Comparison of ENCODE assay signal across 9 cellular contexts in genomic region chrX:72554448-72555140, GRCh38. TPM values are rescaled to one million over a fixed set of nuclear protein-coding genes. Genes with fewer than 3 reads are reported as not detected.
A peak's percentile ranks its signal among the peaks of the same experiment; 100 is the strongest.
DNase-seq lines count a peak whose midpoint lies in the region; ATAC-seq and TF ChIP-seq lines count a peak whose summit lies in the region.
"Had no signal": no experiment of that assay in that cellular context is flagged by ENCODE, and none has a peak within 500 bp of the region (broad histone marks: within the 10 kb centered on the region; RNA-seq: fewer than 3 reads in every experiment).

No MANE protein-coding gene starts in this region.

- no peak overlapping the region for H2AFZ ChIP-seq in PC-3 (ENCODE audit: low read length)

- BruUV-seq in A673 (replicated peaks; lab: Mats Ljungman, UMichigan), result no TSS peak
- no TSS peak for BruUV-seq in PC-3 (replicated peaks; lab: Mats Ljungman, UMichigan)

- intact Hi-C loops in A673 (cut with micrococcal nuclease; ENCODE audit: unreplicated experiment) (no loop called here), PC-3 (cut with micrococcal nuclease) (no loop called here), ovary (cut with DNase I) (no loop called here)

- no peak for TF ChIP-seq POLR2A in ovary (IDR thresholded peaks at IDR 0.05)

- H3K9me2 ChIP-seq in PC-3 (replicated peaks; ENCODE audit: low read length), result no peaks in the 10 kb centered on the region

- no peaks in the 10 kb centered on the region for H3K9me3 ChIP-seq in A673 (ENCODE audit: low read depth, low read length, poor library complexity, severe bottlenecking)
- no peaks in the 10 kb centered on the region for H3K9me3 ChIP-seq in HEK293 (ENCODE audit: control insufficient read depth, insufficient read depth, low read depth, low read length)
- no peaks in the 10 kb centered on the region for H3K9me3 ChIP-seq in PC-3 (ENCODE audit: low read length)
- no peaks in the 10 kb centered on the region for H3K9me3 ChIP-seq in iPS-15b (ENCODE audit: control insufficient read depth, insufficient read depth, low read length)
- no peaks in the 10 kb centered on the region for H3K9me3 ChIP-seq in ovary
- H3K9me3 ChIP-seq: esophagus squamous epithelium had no signal

- H3F3A ChIP-seq in PC-3 (ENCODE audit: low read length, unreplicated experiment), result no peaks in the 10 kb centered on the region

- CTCF ChIA-PET in A673 (lab: Charles Lee), result no interaction called here
- CTCF ChIA-PET in HEK293 (lab: Yijun Ruan, JAX), result interaction anchor here (0.6 to 2.3 kb wide), 9 partner anchors 10 to 1679 kb away, joined by 3 to 9 read pairs (median 3); no protein-coding TSS in a partner anchor
- CTCF ChIA-PET in PC-3 (lab: Charles Lee), result no interaction called here

- TF ChIP-seq EP300 in ovary (IDR thresholded peaks at IDR 0.05), result no peak

- peak; percentile 24; the same call in 1 of the 2 replicates for ATAC-seq in PC-3
- no peak for ATAC-seq in GM19463 (IDR thresholded peaks at IDR 0.05; ENCODE audit: unreplicated experiment)

- no peak overlapping the region for H3K4me3 ChIP-seq in A673 (ENCODE audit: low read depth, low read length, poor library complexity, severe bottlenecking)
- H3K4me3 ChIP-seq in HEK293 (ENCODE audit: low read depth, low read length), result no peak overlapping the region
- no peak overlapping the region for H3K4me3 ChIP-seq in PC-3 (ENCODE audit: low read length)
- H3K4me3 ChIP-seq in iPS-15b (ENCODE audit: low read depth, low read length), result peak overlapping the region; percentile 55
- H3K4me3 ChIP-seq in ovary, result no peak overlapping the region
- H3K4me3 ChIP-seq: esophagus squamous epithelium had no signal

- no peaks in the 10 kb centered on the region for H3K27me3 ChIP-seq in A673 (replicated peaks; ENCODE audit: insufficient read depth, low read depth, low read length, poor library complexity)
- H3K27me3 ChIP-seq in PC-3 (ENCODE audit: low read length), result no peaks in the 10 kb centered on the region
- no peaks in the 10 kb centered on the region for H3K27me3 ChIP-seq in iPS-15b (ENCODE audit: control insufficient read depth, insufficient read depth, low read length)
- no peaks in the 10 kb centered on the region for H3K27me3 ChIP-seq in ovary
- H3K27me3 ChIP-seq: esophagus squamous epithelium had no signal

- POLR2A ChIA-PET in A673 (lab: Charles Lee; ENCODE audit: low non-redundant PET), result interaction anchor here (0.5 kb wide), 1 partner anchor 311 kb away, joined by 4 read pairs; no protein-coding TSS in a partner anchor
- POLR2A ChIA-PET in HEK293 (lab: Yijun Ruan, JAX), result interaction anchor here (0.6 to 1.0 kb wide), 2 partner anchors 27 to 158 kb away, joined by 3 read pairs; no protein-coding TSS in a partner anchor
- POLR2A ChIA-PET in PC-3 (lab: Charles Lee; ENCODE audit: unreplicated experiment), result no interaction called here

- DNase-seq in A673 (ENCODE audit: low spot score) (peak; percentile 15), PC-3 (peak; percentile 37), NCI-H2227 treated with DMSO at 0.1 percent for 48 hours (lab: John Stamatoyannopoulos, UW) (no peak), ovary (no peak), cortex of kidney (lab: John Stamatoyannopoulos, UW) (no peak)
- DNase-seq: esophagus squamous epithelium had no signal

- no peaks in the 10 kb centered on the region for H3K79me2 ChIP-seq in PC-3 (ENCODE audit: low read length)

- no peak overlapping the region; the same call in 1 of the 2 replicates for H3K4me2 ChIP-seq in PC-3 (ENCODE audit: low read length)

- no peaks in the 10 kb centered on the region for H4K20me1 ChIP-seq in PC-3 (ENCODE audit: low read length)

- H3K9ac ChIP-seq in PC-3 (ENCODE audit: low read length) (no peak overlapping the region), iPS-15b (ENCODE audit: low read depth, low read length) (no peak overlapping the region)

- no peaks in the 10 kb centered on the region for H3K4me1 ChIP-seq in A673 (ENCODE audit: insufficient read depth, low read length, poor library complexity, severe bottlenecking)
- H3K4me1 ChIP-seq in HEK293 (ENCODE audit: control insufficient read depth, insufficient read depth, low read length), result peaks cover 7% of the 10 kb centered on the region; the same call in 1 of the 2 replicates
- H3K4me1 ChIP-seq in PC-3 (ENCODE audit: insufficient read depth, low read length), result peaks cover 7% of the 10 kb centered on the region
- H3K4me1 ChIP-seq in iPS-15b (ENCODE audit: control insufficient read depth, insufficient read depth, low read length), result no peaks in the 10 kb centered on the region
- no peaks in the 10 kb centered on the region for H3K4me1 ChIP-seq in ovary (ENCODE audit: insufficient read depth)
- H3K4me1 ChIP-seq: esophagus squamous epithelium had no signal

- H3K36me3 ChIP-seq in A673 (ENCODE audit: insufficient read depth, low read length, poor library complexity, severe bottlenecking) (no peaks in the 10 kb centered on the region), HEK293 (ENCODE audit: control insufficient read depth in 2 of 2, insufficient read depth in 1 of 2, low read length in 2 of 2) (peaks cover 3% of the 10 kb centered on the region in 2 experiments; a peak in 2 of 3 replicates), PC-3 (ENCODE audit: low read depth, low read length) (no peaks in the 10 kb centered on the region), iPS-15b (ENCODE audit: control insufficient read depth, insufficient read depth, low read length) (no peaks in the 10 kb centered on the region), ovary (no peaks in the 10 kb centered on the region)

- no peak overlapping the region for H3K27ac ChIP-seq in A673 (ENCODE audit: low read depth, low read length, poor library complexity, severe bottlenecking)
- H3K27ac ChIP-seq in HEK293 (ENCODE audit: extremely low read depth, low read depth, low read length), result peak overlapping the region; percentile 30; the same call in 1 of the 2 replicates
- H3K27ac ChIP-seq in PC-3 (ENCODE audit: low read length), result no peak overlapping the region
- no peak overlapping the region for H3K27ac ChIP-seq in ovary
- H3K27ac ChIP-seq: esophagus squamous epithelium had no signal

- no peak for TF ChIP-seq CTCF in A673 (conservative IDR thresholded peaks at IDR 0.05; ENCODE audit: low read depth, low read length)
- TF ChIP-seq CTCF in HEK293 (tag by site-specific recombination; IDR thresholded peaks at IDR 0.05), result peak; percentile 45; the same call in 1 of the 2 replicates
- no peak; the same call in 1 of the 2 replicates for TF ChIP-seq CTCF in PC-3 (conservative IDR thresholded peaks at IDR 0.05; ENCODE audit: low read depth, low read length)
- no peak for TF ChIP-seq CTCF in ovary (IDR thresholded peaks at IDR 0.05)

- WGBS in ovary, 3 donors, result 62 to 72% (median 67%) methylated on average over 13 to 16 of the region's 16 CpGs

TF ChIP-seq in HEK293, 187 proteins besides CTCF, POLR2A, EP300 and RAD21 (continues in another document):
- TF ChIP-seq ZIC2 (tag by site-specific recombination; IDR thresholded peaks at IDR 0.05) (no peak), ZBTB44 (tag by site-specific recombination; IDR thresholded peaks at IDR 0.05) (peak; percentile 28; the same call in 1 of the 2 replicates), ZNF23 (tag by site-specific recombination; IDR thresholded peaks at IDR 0.05; ENCODE audit: borderline replicate concordance) (no peak), ZNF624 (tag by site-specific recombination; IDR thresholded peaks at IDR 0.05) (no peak), ZNF473 (tag by site-specific recombination; IDR thresholded peaks at IDR 0.05) (no peak), RBAK (tag by site-specific recombination; IDR thresholded peaks at IDR 0.05) (no peak), ZNF266 (tag by site-specific recombination; IDR thresholded peaks at IDR 0.05; ENCODE audit: low read depth) (no peak), ZBTB6 (tag by site-specific recombination; IDR thresholded peaks at IDR 0.05) (no peak), ZNF645 (tag by site-specific recombination; IDR thresholded peaks at IDR 0.05) (no peak), SP2 (tag by site-specific recombination; IDR thresholded peaks at IDR 0.05) (no peak)

RNA-seq across cellular contexts. Expression of gene HDAC8, which starts 18.0 kb away (rescaled TPM):
- total RNA-seq in A673 (2021), result 26.0 and 30.6 TPM in 2 replicates
- total RNA-seq in PC-3 (2014; rRNA removed), result 28.5 and 40.5 TPM in 2 replicates
- 10 to 100 TPM; 19.2 to 28.8 (median 24.2) TPM for total RNA-seq in ovary
- 10 to 100 TPM; 16.9 to 33.7 TPM for polyA plus RNA-seq in ovary

Comparison
In these comparisons a context has a peak if more than half of its experiments do, and no peak if none do; other contexts are left out.
1. DNase-seq: peak in A673 (single experiment) and PC-3 (single experiment); none in NCI-H2227 treated with DMSO at 0.1 percent for 48 hours (single experiment), ovary (0 of 5) and cortex of kidney (single experiment).